Comparison of ENCODE assay signal across 1 cellular context in the genomic region with DNA sequence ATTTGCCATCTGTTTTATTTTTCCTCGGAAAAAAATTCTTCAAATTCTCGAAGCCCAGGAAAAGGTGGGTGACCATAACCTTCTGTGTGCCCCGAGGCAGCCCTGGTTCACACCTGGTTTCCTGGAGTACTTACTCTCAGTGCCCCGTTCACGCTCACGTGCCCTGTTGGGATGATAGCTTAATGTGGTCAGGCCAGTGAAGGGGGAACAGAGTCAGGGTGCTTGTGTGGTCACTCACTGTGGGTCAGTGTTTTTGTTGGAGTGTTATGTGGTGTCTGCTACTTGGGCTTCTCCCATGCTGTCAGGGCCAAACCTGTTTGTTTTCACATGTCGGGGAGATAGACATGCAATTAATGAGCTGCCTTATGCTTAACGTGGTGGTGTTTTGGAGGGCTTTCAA.
TF ChIP-seq lines count a peak whose summit lies in the region.

No MANE protein-coding gene starts in this region.

TF ChIP-seq in IMR-90, 13 proteins besides CTCF, POLR2A, EP300 and RAD21 (continued from another document):
- TF ChIP-seq MAFK (IDR thresholded peaks at IDR 0.05; ENCODE audit: low read depth, low read length): no peak
- TF ChIP-seq NFE2L2 (IDR thresholded peaks at IDR 0.05; ENCODE audit: low read depth, low read length): no peak
- TF ChIP-seq MXI1 (IDR thresholded peaks at IDR 0.05; ENCODE audit: borderline replicate concordance, low read depth, low read length): no peak
- no peak for TF ChIP-seq MAZ (IDR thresholded peaks at IDR 0.05; ENCODE audit: borderline replicate concordance, low read depth, low read length)
- no peak for TF ChIP-seq FOS (IDR thresholded peaks at IDR 0.05; ENCODE audit: low read depth, low read length)
- TF ChIP-seq, protein P1, sequence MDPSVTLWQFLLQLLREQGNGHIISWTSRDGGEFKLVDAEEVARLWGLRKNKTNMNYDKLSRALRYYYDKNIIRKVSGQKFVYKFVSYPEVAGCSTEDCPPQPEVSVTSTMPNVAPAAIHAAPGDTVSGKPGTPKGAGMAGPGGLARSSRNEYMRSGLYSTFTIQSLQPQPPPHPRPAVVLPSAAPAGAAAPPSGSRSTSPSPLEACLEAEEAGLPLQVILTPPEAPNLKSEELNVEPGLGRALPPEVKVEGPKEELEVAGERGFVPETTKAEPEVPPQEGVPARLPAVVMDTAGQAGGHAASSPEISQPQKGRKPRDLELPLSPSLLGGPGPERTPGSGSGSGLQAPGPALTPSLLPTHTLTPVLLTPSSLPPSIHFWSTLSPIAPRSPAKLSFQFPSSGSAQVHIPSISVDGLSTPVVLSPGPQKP (IDR thresholded peaks at IDR 0.05; ENCODE audit: borderline replicate concordance, low read depth, low read length): no peak
- no peak for TF ChIP-seq RCOR1 (IDR thresholded peaks at IDR 0.05; ENCODE audit: insufficient replicate concordance, low read length)
- TF ChIP-seq CHD1 (IDR thresholded peaks at IDR 0.05; ENCODE audit: low read depth, low read length): no peak
- no peak for TF ChIP-seq SMC3 (IDR thresholded peaks at IDR 0.05; ENCODE audit: low read depth, low read length)
- TF ChIP-seq CEBPB (IDR thresholded peaks at IDR 0.05; ENCODE audit: low read depth, low read length): no peak
- TF ChIP-seq, protein P2, sequence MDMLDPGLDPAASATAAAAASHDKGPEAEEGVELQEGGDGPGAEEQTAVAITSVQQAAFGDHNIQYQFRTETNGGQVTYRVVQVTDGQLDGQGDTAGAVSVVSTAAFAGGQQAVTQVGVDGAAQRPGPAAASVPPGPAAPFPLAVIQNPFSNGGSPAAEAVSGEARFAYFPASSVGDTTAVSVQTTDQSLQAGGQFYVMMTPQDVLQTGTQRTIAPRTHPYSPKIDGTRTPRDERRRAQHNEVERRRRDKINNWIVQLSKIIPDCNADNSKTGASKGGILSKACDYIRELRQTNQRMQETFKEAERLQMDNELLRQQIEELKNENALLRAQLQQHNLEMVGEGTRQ (IDR thresholded peaks at IDR 0.05; ENCODE audit: low read depth, low read length): no peak
- TF ChIP-seq BHLHE40 (IDR thresholded peaks at IDR 0.05; ENCODE audit: low read depth, low read length): no peak
TF ChIP-seq in IMR-90: peak in this region for 0.
